1 cellular context compared by ENCODE assay signal in the genomic region with DNA sequence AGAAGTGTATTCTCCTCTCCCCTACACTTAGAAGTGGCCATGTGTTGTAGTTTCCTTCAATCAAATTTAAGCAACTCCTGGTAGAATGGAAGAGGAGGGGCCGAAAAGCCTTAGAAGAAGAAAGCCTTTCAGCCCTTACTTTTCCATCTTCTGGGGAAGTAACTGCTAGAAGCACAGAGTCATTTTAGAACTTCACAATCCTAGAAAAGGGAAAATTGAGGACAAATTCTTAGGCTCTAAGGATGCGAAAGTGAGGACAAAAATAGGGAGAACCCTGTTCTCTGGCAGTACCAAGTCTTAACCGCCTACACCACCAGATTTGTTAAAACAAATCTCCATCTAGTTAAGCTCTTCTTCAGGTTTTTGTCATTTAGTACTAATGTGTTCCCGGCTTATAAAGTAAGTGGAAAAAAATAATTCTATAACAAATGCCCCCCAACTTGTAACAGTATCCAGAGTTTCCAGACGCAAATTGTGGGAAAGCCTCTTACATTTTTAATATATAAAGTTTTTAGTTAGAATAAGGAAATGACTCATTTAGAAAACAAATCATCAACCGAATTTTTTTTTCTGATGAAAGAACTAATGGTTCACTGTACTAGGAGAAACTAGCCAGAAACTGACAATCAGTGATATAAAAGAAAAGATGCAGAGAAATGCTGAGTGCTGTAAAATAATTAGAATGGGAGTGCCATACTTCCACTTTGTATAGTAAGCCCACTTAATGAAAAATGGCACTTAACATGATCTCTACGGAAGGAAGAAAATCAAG.
TF ChIP-seq lines count a peak whose summit lies in the region.

No MANE protein-coding gene starts in this region.

TF ChIP-seq in IMR-90, 13 proteins besides CTCF, POLR2A, EP300 and RAD21:
- TF ChIP-seq BHLHE40 (IDR thresholded peaks at IDR 0.05; ENCODE audit: low read depth, low read length), result no peak
- no peak for TF ChIP-seq SMC3 (IDR thresholded peaks at IDR 0.05; ENCODE audit: low read depth, low read length)
- TF ChIP-seq MAFK (IDR thresholded peaks at IDR 0.05; ENCODE audit: low read depth, low read length), result peak; percentile 30; the same call in 1 of the 2 replicates
- TF ChIP-seq NFE2L2 (IDR thresholded peaks at IDR 0.05; ENCODE audit: low read depth, low read length), result no peak
